1 cellular context compared by ENCODE assay signal in the genomic region with DNA sequence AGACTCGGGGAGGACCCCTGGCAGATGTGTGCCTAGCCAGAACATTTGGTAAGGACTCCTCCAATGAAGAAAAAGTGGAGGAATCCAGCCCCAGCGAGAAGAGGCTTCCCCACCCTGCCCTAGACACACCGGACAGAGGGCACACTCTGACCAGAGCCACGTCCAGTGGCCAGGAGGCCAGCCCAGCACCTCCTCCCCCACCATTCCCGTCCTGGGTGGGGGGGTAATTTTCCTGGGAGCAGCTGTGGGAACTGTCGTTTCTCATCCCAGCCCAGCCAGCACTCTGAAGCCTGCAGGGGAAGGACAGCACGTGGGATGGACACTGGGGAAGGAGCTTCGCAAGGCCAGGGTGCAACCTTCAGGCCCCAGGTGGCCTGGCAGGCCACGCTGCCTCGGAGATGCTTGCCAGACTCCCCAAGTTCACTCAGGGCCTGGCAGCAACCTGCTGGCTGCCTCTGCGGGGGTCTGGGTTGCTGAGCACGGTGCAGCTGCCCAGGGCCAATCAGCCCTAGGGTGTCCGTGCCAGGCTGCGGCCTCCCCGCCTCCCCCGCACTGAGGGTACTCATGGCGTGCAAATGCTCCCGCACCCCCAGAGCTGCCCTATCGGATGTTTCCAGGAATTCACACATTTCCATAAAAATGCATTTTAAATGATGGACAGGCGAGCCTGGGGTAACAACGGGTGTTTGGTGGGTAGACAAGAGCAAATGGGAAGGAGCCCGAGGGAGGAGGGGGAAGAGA.
TF ChIP-seq lines count a peak whose summit lies in the region.

No MANE protein-coding gene starts in this region.

TF ChIP-seq in A549, 52 proteins besides CTCF, POLR2A, EP300 and RAD21 (continued from another document):
- TF ChIP-seq EHMT2 (IDR thresholded peaks at IDR 0.05; ENCODE audit: low read depth) (no peak), MAZ (IDR thresholded peaks at IDR 0.05; ENCODE audit: borderline replicate concordance, low read depth, low read length) (no peak), CEBPB (IDR thresholded peaks at IDR 0.05) (no peak), CBX2 (IDR thresholded peaks at IDR 0.05; ENCODE audit: borderline replicate concordance, low read depth) (no peak), SREBF2 (IDR thresholded peaks at IDR 0.05) (no peak), HOXB13 (CRISPR knock-in tag; IDR thresholded peaks at IDR 0.05; ENCODE audit: low read depth) (no peak), HDAC2 (IDR thresholded peaks at IDR 0.05) (no peak), RNF2 (IDR thresholded peaks at IDR 0.05; ENCODE audit: borderline replicate concordance, low read depth) (no peak), FOSB (CRISPR knock-in tag; IDR thresholded peaks at IDR 0.05) (no peak), CBX8 (IDR thresholded peaks at IDR 0.05) (no peak), MAFK (IDR thresholded peaks at IDR 0.05; ENCODE audit: partially characterized antibody) (no peak), CHD2 (IDR thresholded peaks at IDR 0.05; ENCODE audit: low read length, partially characterized antibody) (no peak), JUNB (IDR thresholded peaks at IDR 0.05) (no peak)
- TF ChIP-seq, protein P1, sequence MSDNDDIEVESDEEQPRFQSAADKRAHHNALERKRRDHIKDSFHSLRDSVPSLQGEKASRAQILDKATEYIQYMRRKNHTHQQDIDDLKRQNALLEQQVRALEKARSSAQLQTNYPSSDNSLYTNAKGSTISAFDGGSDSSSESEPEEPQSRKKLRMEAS (IDR thresholded peaks at IDR 0.05): no peak
- TF ChIP-seq, protein P2, sequence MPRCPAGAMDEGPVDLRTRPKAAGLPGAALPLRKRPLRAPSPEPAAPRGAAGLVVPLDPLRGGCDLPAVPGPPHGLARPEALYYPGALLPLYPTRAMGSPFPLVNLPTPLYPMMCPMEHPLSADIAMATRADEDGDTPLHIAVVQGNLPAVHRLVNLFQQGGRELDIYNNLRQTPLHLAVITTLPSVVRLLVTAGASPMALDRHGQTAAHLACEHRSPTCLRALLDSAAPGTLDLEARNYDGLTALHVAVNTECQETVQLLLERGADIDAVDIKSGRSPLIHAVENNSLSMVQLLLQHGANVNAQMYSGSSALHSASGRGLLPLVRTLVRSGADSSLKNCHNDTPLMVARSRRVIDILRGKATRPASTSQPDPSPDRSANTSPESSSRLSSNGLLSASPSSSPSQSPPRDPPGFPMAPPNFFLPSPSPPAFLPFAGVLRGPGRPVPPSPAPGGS (IDR thresholded peaks at IDR 0.05): no peak
- TF ChIP-seq, protein P3, sequence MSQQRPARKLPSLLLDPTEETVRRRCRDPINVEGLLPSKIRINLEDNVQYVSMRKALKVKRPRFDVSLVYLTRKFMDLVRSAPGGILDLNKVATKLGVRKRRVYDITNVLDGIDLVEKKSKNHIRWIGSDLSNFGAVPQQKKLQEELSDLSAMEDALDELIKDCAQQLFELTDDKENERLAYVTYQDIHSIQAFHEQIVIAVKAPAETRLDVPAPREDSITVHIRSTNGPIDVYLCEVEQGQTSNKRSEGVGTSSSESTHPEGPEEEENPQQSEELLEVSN (IDR thresholded peaks at IDR 0.05; ENCODE audit: borderline replicate concordance, low read depth): no peak
- TF ChIP-seq, protein P4, sequence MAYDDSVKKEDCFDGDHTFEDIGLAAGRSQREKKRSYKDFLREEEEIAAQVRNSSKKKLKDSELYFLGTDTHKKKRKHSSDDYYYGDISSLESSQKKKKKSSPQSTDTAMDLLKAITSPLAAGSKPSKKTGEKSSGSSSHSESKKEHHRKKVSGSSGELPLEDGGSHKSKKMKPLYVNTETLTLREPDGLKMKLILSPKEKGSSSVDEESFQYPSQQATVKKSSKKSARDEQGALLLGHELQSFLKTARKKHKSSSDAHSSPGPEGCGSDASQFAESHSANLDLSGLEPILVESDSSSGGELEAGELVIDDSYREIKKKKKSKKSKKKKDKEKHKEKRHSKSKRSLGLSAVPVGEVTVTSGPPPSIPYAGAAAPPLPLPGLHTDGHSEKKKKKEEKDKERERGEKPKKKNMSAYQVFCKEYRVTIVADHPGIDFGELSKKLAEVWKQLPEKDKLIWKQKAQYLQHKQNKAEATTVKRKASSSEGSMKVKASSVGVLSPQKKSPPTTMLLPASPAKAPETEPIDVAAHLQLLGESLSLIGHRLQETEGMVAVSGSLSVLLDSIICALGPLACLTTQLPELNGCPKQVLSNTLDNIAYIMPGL (CRISPR knock-in tag; IDR thresholded peaks at IDR 0.05; ENCODE audit: borderline replicate concordance): no peak
